In genomic region chr1:904271-904950, GRCh38 we compare ENCODE assay signal across 8 cellular contexts. TPM values are rescaled to one million over a fixed set of nuclear protein-coding genes. Genes with fewer than 3 reads are reported as not detected.
DNase-seq lines count a peak whose midpoint lies in the region; ATAC-seq, FAIRE-seq and TF ChIP-seq lines count a peak whose summit lies in the region.

No MANE protein-coding gene starts in this region.

- FAIRE-seq in keratinocyte (lab: Jason Lieb, UNC): no peak

- no peaks in the 10 kb centered on the region for H3K36me3 ChIP-seq in GM23338 (ENCODE audit: insufficient read depth)
- H3K36me3 ChIP-seq in keratinocyte (ENCODE audit: control insufficient read depth in 2 of 2, extremely low read depth in 1 of 2, insufficient read depth in 2 of 2, low read length in 2 of 2): no peaks in the 10 kb centered on the region

- H3K27ac Mint-ChIP-seq in GM23338: no peak overlapping the region
- H3K27ac Mint-ChIP-seq in WTC11: no peak overlapping the region

- H3K9me3 Mint-ChIP-seq in GM23338 (no peaks in the 10 kb centered on the region; the same call in 2 of the 3 replicates), WTC11 (no peaks in the 10 kb centered on the region)

- no peak overlapping the region for H3K27ac ChIP-seq in GM23338 (ENCODE audit: low read depth)
- H3K27ac ChIP-seq in keratinocyte (ENCODE audit: control insufficient read depth, insufficient read depth, low read length): no peak overlapping the region

- no peaks in the 10 kb centered on the region for H3K9me2 ChIP-seq in GM23338 (ENCODE audit: insufficient read depth)

- DNase-seq in CMK (ENCODE audit: low read depth) (peak; percentile 74), GM23338 (ENCODE audit: low spot score) (peak; percentile 79), NCI-H1930 (lab: John Stamatoyannopoulos, UW) (peak; percentile 55 to 77), WTC11 (ENCODE audit: low spot score) (peak; percentile 78), T47D (ENCODE audit: low read depth in 1 of 2, low spot score in 1 of 2) (peak; percentile 70 to 89), keratinocyte (ENCODE audit: low read depth, low spot score) (no peak), A172 (ENCODE audit: low spot score) (no peak)
- DNase-seq in stimulated activated CD4-positive, alpha-beta T cell treated with anti-CD3 and anti-CD28 coated beads, Interleukin-1b, Interleukin-23, amount 100 ng/mL, for 4 hours (ENCODE audit: low read depth in 2 of 2): peak; percentile 85 to 87

- H3K27me3 ChIP-seq in GM23338 (ENCODE audit: insufficient read depth): peaks cover 56% of the 10 kb centered on the region
- peaks cover 13% of the 10 kb centered on the region for H3K27me3 ChIP-seq in keratinocyte (ENCODE audit: control insufficient read depth, extremely low read depth, insufficient read depth, low read length)

- H3K27me3 Mint-ChIP-seq in GM23338 (ENCODE audit: insufficient read depth, low read depth, poor library complexity) (peaks cover 57% of the 10 kb centered on the region), WTC11 (ENCODE audit: low read depth) (peaks cover 64% of the 10 kb centered on the region)

- H3K4me1 ChIP-seq in GM23338 (ENCODE audit: insufficient read depth) (no peaks in the 10 kb centered on the region), keratinocyte (ENCODE audit: control insufficient read depth, extremely low read depth, insufficient read depth, low read length) (peaks cover 7% of the 10 kb centered on the region)

- peak; percentile 53 to 87 for TF ChIP-seq CTCF in GM23338 (conservative IDR thresholded peaks at IDR 0.05; ENCODE audit: low read depth in 2 of 2)
- TF ChIP-seq CTCF in WTC11 (IDR thresholded peaks at IDR 0.05): peak; percentile 95
- peak in 2 of 3 experiments; percentile 76 to 81 for TF ChIP-seq CTCF in keratinocyte (optimal IDR thresholded peaks at IDR 0.05 in 1 of 3, IDR thresholded peaks at IDR 0.05 in 1 of 3, conservative IDR thresholded peaks at IDR 0.05 in 1 of 3; ENCODE audit: extremely low read depth in 1 of 3, insufficient read depth in 2 of 3, low read length in 3 of 3)

- H3K4me2 ChIP-seq in GM23338 (no peak overlapping the region; the same call in 1 of the 2 replicates), keratinocyte (ENCODE audit: control insufficient read depth, extremely low read depth, insufficient read depth, low read depth, low read length) (peak overlapping the region; percentile 32)

- CTCF ChIA-PET in WTC11 (lab: Charles Lee): interaction anchor here (0.6 to 3.6 kb wide), 28 partner anchors 9 to 1433 kb away, joined by 3 to 40 read pairs (median 5); partner anchors contain the start of genes C1orf159, HES4, PLEKHN1 and SAMD11

- H3K4me1 Mint-ChIP-seq in GM23338 (peaks cover 5% of the 10 kb centered on the region; the same call in 2 of the 3 replicates), WTC11 (peaks cover 7% of the 10 kb centered on the region)

- ATAC-seq in GM23338: peak; percentile 76
- ATAC-seq in WTC11: peak; percentile 62

- no peaks in the 10 kb centered on the region for H3K9me1 ChIP-seq in keratinocyte (ENCODE audit: control insufficient read depth, extremely low read depth, insufficient read depth, low read length)

- H3K79me2 ChIP-seq in GM23338 (replicated peaks; ENCODE audit: insufficient read depth) (no peaks in the 10 kb centered on the region), keratinocyte (ENCODE audit: control insufficient read depth, insufficient read depth, low read length) (no peaks in the 10 kb centered on the region)

- POLR2A ChIA-PET in WTC11 (lab: Charles Lee): interaction anchor here (1.1 kb wide), 1 partner anchor 19 kb away, joined by 3 read pairs; no protein-coding TSS in a partner anchor

- dilution Hi-C loops in keratinocyte (cut with MboI; ENCODE audit: extremely low pct_ligation_motif_present, low sequenced_read_pairs): no loop called here

- H3K36me3 Mint-ChIP-seq in GM23338 (ENCODE audit: low read depth): peaks cover 2% of the 10 kb centered on the region; the same call in 1 of the 3 replicates
- no peaks in the 10 kb centered on the region for H3K36me3 Mint-ChIP-seq in WTC11

- H4K20me1 ChIP-seq in GM23338 (replicated peaks; ENCODE audit: insufficient read depth) (no peaks in the 10 kb centered on the region; the same call in 1 of the 2 replicates), keratinocyte (ENCODE audit: control insufficient read depth, extremely low read depth, insufficient read depth, low read length) (no peaks in the 10 kb centered on the region)

- in situ Hi-C loops in T47D (cut with HindIII; ENCODE audit: low pct_unique_long_range_greater_than_20kb, low sequenced_read_pairs): no loop called here

- H3K4me3 Mint-ChIP-seq in GM23338 (peak overlapping the region; percentile 68), WTC11 (peak overlapping the region; percentile 45)

- H3K9ac ChIP-seq in keratinocyte (ENCODE audit: control insufficient read depth, extremely low read depth, insufficient read depth, low read length): peak overlapping the region; percentile 22

- no peaks in the 10 kb centered on the region for H3K9me3 ChIP-seq in keratinocyte (ENCODE audit: control insufficient read depth, low read depth, low read length)

- H3F3A ChIP-seq in GM23338 (replicated peaks; ENCODE audit: low read depth): no peaks in the 10 kb centered on the region

- H3K4me3 ChIP-seq in GM23338 (peak overlapping the region; percentile 46), keratinocyte (ENCODE audit: control insufficient read depth in 2 of 3, extremely low read depth in 1 of 3, insufficient read depth in 2 of 3, low read depth in 1 of 3, low read length in 3 of 3) (peak overlapping the region in 2 of 3 experiments; percentile 25 to 40)

- H2AFZ ChIP-seq in GM23338 (no peak overlapping the region), keratinocyte (ENCODE audit: control insufficient read depth, low read length) (no peak overlapping the region)

TF ChIP-seq in GM23338, 12 proteins besides CTCF, POLR2A, EP300 and RAD21:
- TF ChIP-seq CREB1 (CRISPR knock-in tag; IDR thresholded peaks at IDR 0.05; ENCODE audit: low read depth) (peak; percentile 55), ZNF114 (CRISPR knock-in tag; IDR thresholded peaks at IDR 0.05) (no peak), POLR2AphosphoS5 (IDR thresholded peaks at IDR 0.05; ENCODE audit: low read depth) (peak; percentile 65)

TF ChIP-seq in WTC11, 78 proteins besides CTCF, POLR2A, EP300 and RAD21 (continues in another document):
- TF ChIP-seq TCF7 (CRISPR knock-in tag; IDR thresholded peaks at IDR 0.05; ENCODE audit: low read depth): no peak
- TF ChIP-seq, protein P1, sequence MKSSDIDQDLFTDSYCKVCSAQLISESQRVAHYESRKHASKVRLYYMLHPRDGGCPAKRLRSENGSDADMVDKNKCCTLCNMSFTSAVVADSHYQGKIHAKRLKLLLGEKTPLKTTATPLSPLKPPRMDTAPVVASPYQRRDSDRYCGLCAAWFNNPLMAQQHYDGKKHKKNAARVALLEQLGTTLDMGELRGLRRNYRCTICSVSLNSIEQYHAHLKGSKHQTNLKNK (CRISPR knock-in tag; IDR thresholded peaks at IDR 0.05): no peak

RNA-seq across cellular contexts. Expression of gene SAMD11, which starts 19.3 kb away (rescaled TPM):
- 0.14 and 0.19 TPM in 2 replicates for total RNA-seq in GM23338 (2014; rRNA removed; shearing (Covaris generic))
- polyA plus RNA-seq in GM23338 (2016; fragmentation: Nextera tagmentation; extraction: Ambion mirVana): 0.40 and 0.47 TPM in 2 replicates
- 1.7 to 2.7 TPM (median 2.3 TPM) in 3 replicates for total RNA-seq in WTC11 (2021)
- polyA plus RNA-seq in keratinocyte: 0.03 TPM in 1 of 3 replicates, not detected in the others
- not detected for polyA plus RNA-seq in keratinocyte (2011; ENCODE audit: low read depth)
- 0.05 TPM in 1 of 2 replicates, not detected in the other for polyA plus RNA-seq in keratinocyte (2011; cell fraction: cytosol; rRNA removed)
- 0.08 TPM in 1 of 2 replicates, not detected in the other for polyA plus RNA-seq in keratinocyte (2011; cell fraction: nucleus; rRNA removed)
- 0.20 TPM in 1 of 2 replicates, not detected in the other for polyA plus RNA-seq in keratinocyte (2012; ENCODE audit: low replicate concordance)
- polyA minus RNA-seq in keratinocyte: not detected in 3 replicates
- polyA minus RNA-seq in keratinocyte (2011; cell fraction: cytosol; rRNA and poly(A)+ RNA removed): 8.2 TPM
- polyA minus RNA-seq in keratinocyte (2011; cell fraction: nucleus; rRNA and poly(A)+ RNA removed): 0.39 and 0.95 TPM in 2 replicates
- 37.0 and 62.7 TPM in 2 replicates for total RNA-seq in A172 (2014; rRNA removed; shearing (Covaris generic))

RNA-seq across cellular contexts. Expression of gene NOC2L, which starts 54.6 kb away (rescaled TPM):
- 123 and 125 TPM in 2 replicates for total RNA-seq in GM23338 (2014; rRNA removed; shearing (Covaris generic))
- polyA plus RNA-seq in GM23338 (2016; fragmentation: Nextera tagmentation; extraction: Ambion mirVana): 79.3 and 89.0 TPM in 2 replicates
- total RNA-seq in WTC11 (2021): 149 to 182 TPM (median 150 TPM) in 3 replicates
- polyA plus RNA-seq in keratinocyte: 51.0 to 74.0 TPM (median 51.8 TPM) in 3 replicates
- polyA plus RNA-seq in keratinocyte (2011; ENCODE audit: low read depth): 67.1 TPM
- polyA plus RNA-seq in keratinocyte (2011; cell fraction: cytosol; rRNA removed): 36.0 and 57.5 TPM in 2 replicates
- polyA plus RNA-seq in keratinocyte (2011; cell fraction: nucleus; rRNA removed): 85.1 and 88.1 TPM in 2 replicates
- 43.6 and 94.6 TPM in 2 replicates for polyA plus RNA-seq in keratinocyte (2012; ENCODE audit: low replicate concordance)
- 74.9 to 110 TPM (median 79.2 TPM) in 3 replicates for polyA minus RNA-seq in keratinocyte
- 114 TPM for polyA minus RNA-seq in keratinocyte (2011; cell fraction: cytosol; rRNA and poly(A)+ RNA removed)
- 55.0 and 58.8 TPM in 2 replicates for polyA minus RNA-seq in keratinocyte (2011; cell fraction: nucleus; rRNA and poly(A)+ RNA removed)
- total RNA-seq in A172 (2014; rRNA removed; shearing (Covaris generic)): 68.7 and 72.8 TPM in 2 replicates

RNA-seq across cellular contexts. Expression of gene KLHL17, which starts 56.0 kb away (rescaled TPM):
- 27.8 and 37.1 TPM in 2 replicates for total RNA-seq in GM23338 (2014; rRNA removed; shearing (Covaris generic))
- polyA plus RNA-seq in GM23338 (2016; fragmentation: Nextera tagmentation; extraction: Ambion mirVana) (16.5 and 17.8 TPM in 2 replicates), keratinocyte (6.5 to 17.8 TPM (median 8.5 TPM) in 3 replicates)
- 46.2 to 66.9 TPM (median 47.2 TPM) in 3 replicates for total RNA-seq in WTC11 (2021)
- 2.2 TPM for polyA plus RNA-seq in keratinocyte (2011; ENCODE audit: low read depth)
- polyA plus RNA-seq in keratinocyte (2011; cell fraction: cytosol; rRNA removed): 1.7 and 3.4 TPM in 2 replicates
- polyA plus RNA-seq in keratinocyte (2011; cell fraction: nucleus; rRNA removed): 61.4 and 81.3 TPM in 2 replicates
- polyA plus RNA-seq in keratinocyte (2012; ENCODE audit: low replicate concordance): 7.6 TPM in 2 replicates
- 3.6 to 4.8 TPM (median 4.2 TPM) in 3 replicates for polyA minus RNA-seq in keratinocyte
- 3.3 TPM for polyA minus RNA-seq in keratinocyte (2011; cell fraction: cytosol; rRNA and poly(A)+ RNA removed)
- polyA minus RNA-seq in keratinocyte (2011; cell fraction: nucleus; rRNA and poly(A)+ RNA removed): 12.2 and 13.9 TPM in 2 replicates
- 2.9 and 8.0 TPM in 2 replicates for total RNA-seq in A172 (2014; rRNA removed; shearing (Covaris generic))

Comparison
In these comparisons a context has a peak if more than half of its experiments do, and no peak if none do; other contexts are left out.
1. DNase-seq: peak in CMK (single experiment), GM23338 (single experiment), NCI-H1930 (2 of 2), WTC11 (single experiment), T47D (2 of 2) and stimulated activated CD4-positive, alpha-beta T cell treated with anti-CD3 and anti-CD28 coated beads, Interleukin-1b, Interleukin-23, amount 100 ng/mL, for 4 hours (2 of 2); none in keratinocyte (single experiment) and A172 (single experiment).
2. RNA of gene SAMD11, which starts 19.3 kb away (total RNA-seq): 37.0 to 62.7 TPM in A172; 1.7 to 2.7 TPM in WTC11 and 0.14 to 0.19 TPM in GM23338; every median in the first group is over 10 times any median in the second.
3. Peak in every context shown above with its lines, with median percentiles within 50 percentile points of each other: CTCF ChIP-seq.